16 cellular contexts compared by ENCODE assay signal in the genomic region with DNA sequence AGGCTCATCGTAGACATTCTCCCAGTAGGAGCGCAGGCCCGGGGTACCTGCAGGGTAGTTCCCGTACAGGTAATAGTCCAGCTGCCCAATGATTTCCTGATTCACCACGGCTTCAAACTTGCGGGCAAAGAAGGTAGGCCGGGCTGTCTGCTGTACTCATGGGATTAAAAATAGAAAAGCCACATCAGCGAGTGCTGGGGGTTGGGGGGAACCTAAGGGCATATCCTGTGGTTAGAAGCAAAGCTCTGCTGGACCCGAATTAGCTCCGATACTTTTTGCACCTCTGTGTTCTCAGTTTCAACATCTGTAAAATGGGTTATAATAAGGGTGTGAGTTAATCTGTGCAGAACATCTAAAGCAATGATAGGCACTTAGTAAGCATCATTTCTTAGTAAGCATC.
A peak's percentile ranks its signal among the peaks of the same experiment; 100 is the strongest.
DNase-seq lines count a peak whose midpoint lies in the region; ATAC-seq, FAIRE-seq and TF ChIP-seq lines count a peak whose summit lies in the region.
"Had no signal": no experiment of that assay in that cellular context is flagged by ENCODE, and none has a peak within 500 bp of the region (broad histone marks: within the 10 kb centered on the region; RNA-seq: fewer than 3 reads in every experiment).

No MANE protein-coding gene starts in this region.

- H3K9me3 ChIP-seq in GM12878 (replicated peaks; ENCODE audit: control insufficient read depth, insufficient read depth, low read length) (no peaks in the 10 kb centered on the region; the same call in 2 of the 3 replicates), gastrocnemius medialis (no peaks in the 10 kb centered on the region), Karpas-422 (ENCODE audit: low read length) (no peaks in the 10 kb centered on the region)
- H3K9me3 ChIP-seq: BLaER1 had no signal

- in situ Hi-C loops in GM12878 (cut with MboI), result no loop called here
- in situ Hi-C loops in gastrocnemius medialis (cut with MboI; ENCODE audit: low sequenced_read_pairs in 4 of 4), result no loop called here

- H3K27me3 ChIP-seq in GM12878 (replicated peaks in 1 of 2; ENCODE audit: control insufficient read depth in 2 of 2, insufficient read depth in 2 of 2, low read length in 1 of 2), result no peaks in the 10 kb centered on the region
- H3K27me3 ChIP-seq in gastrocnemius medialis, result no peaks in the 10 kb centered on the region
- H3K27me3 ChIP-seq in Karpas-422 (ENCODE audit: low read length), result no peaks in the 10 kb centered on the region
- H3K27me3 ChIP-seq: BLaER1 had no signal

- H2AFZ ChIP-seq in GM12878 (ENCODE audit: control insufficient read depth, low read depth, low read length), result no peak overlapping the region
- H2AFZ ChIP-seq in Karpas-422 (ENCODE audit: low read length), result no peak overlapping the region

- H3K79me2 ChIP-seq in GM12878 (ENCODE audit: control insufficient read depth, insufficient read depth, low read length) (no peaks in the 10 kb centered on the region), Karpas-422 (ENCODE audit: low read length) (no peaks in the 10 kb centered on the region)

- peak; percentile 76 for ATAC-seq in GM18517 (IDR thresholded peaks at IDR 0.05; ENCODE audit: unreplicated experiment)
- peak; percentile 85 for ATAC-seq in GM21360 (IDR thresholded peaks at IDR 0.05; ENCODE audit: unreplicated experiment)
- peak; percentile 73 for ATAC-seq in HG03139 (IDR thresholded peaks at IDR 0.05; ENCODE audit: unreplicated experiment)
- ATAC-seq in GM12878, result peak; percentile 97
- no peak for ATAC-seq in gastrocnemius medialis
- no peak for ATAC-seq in GM19397 (IDR thresholded peaks at IDR 0.05; ENCODE audit: unreplicated experiment)
- ATAC-seq: activated CD8-positive, alpha-beta memory T cell treated with anti-CD3 and anti-CD28 coated beads, Interleukin-2, amount 10 ng/mL, durations not matched to agents 7 days and 5 days; esophagus mucosa; Panc1 had no signal

- H3K36me3 ChIP-seq in GM12878 (ENCODE audit: control insufficient read depth in 2 of 2, insufficient read depth in 2 of 2, low read length in 1 of 2) (peaks cover 3 to 4% of the 10 kb centered on the region in 2 experiments; a peak in 2 of 4 replicates), gastrocnemius medialis (no peaks in the 10 kb centered on the region), Karpas-422 (ENCODE audit: insufficient read depth, low read length) (no peaks in the 10 kb centered on the region)

- no peak for TF ChIP-seq POLR2A in GM12878 (IDR thresholded peaks at IDR 0.05; ENCODE audit: low read depth, low read length)
- no peak for TF ChIP-seq POLR2A in gastrocnemius medialis (IDR thresholded peaks at IDR 0.05)

- intact Hi-C loops in GM12878 (cut with micrococcal nuclease; ENCODE audit: unreplicated experiment), result loop anchor here (2.0 to 5.0 kb wide), 3 partner anchors 58 to 272 kb away; no protein-coding TSS in a partner anchor
- intact Hi-C loops in gastrocnemius medialis (cut with DNase I; ENCODE audit: low total_unique reads), result no loop called here

- H4K20me1 ChIP-seq in GM12878 (ENCODE audit: control insufficient read depth, insufficient read depth), result no peaks in the 10 kb centered on the region
- H4K20me1 ChIP-seq in Karpas-422 (ENCODE audit: insufficient read depth, low read depth, low read length), result no peaks in the 10 kb centered on the region

- H3K9me2 ChIP-seq in Karpas-422 (replicated peaks; ENCODE audit: insufficient read depth, low read length), result no peaks in the 10 kb centered on the region

- DNase-seq in GM12878 (ENCODE audit: low read depth, low spot score) (peak; percentile 82), gastrocnemius medialis (no peak), Karpas-422 (no peak)
- DNase-seq in activated CD4-positive, alpha-beta T cell treated with anti-CD3 and anti-CD28 coated beads, Interleukin-2, amount 50 U/mL, for 1 hour, result no peak
- DNase-seq: activated CD8-positive, alpha-beta memory T cell treated with anti-CD3 and anti-CD28 coated beads, Interleukin-2, amount 10 ng/mL, durations not matched to agents 7 days and 5 days; GOT3; NCI-H2171 treated with DMSO at 0.1 percent for 48 hours; stimulated activated CD4-positive, alpha-beta T cell treated with anti-CD3 and anti-CD28 coated beads, Interleukin-4, amount 100 ng/mL, for 1 hour; T1000 had no signal

- no peak for TF ChIP-seq RAD21 in GM12878 (IDR thresholded peaks at IDR 0.05; ENCODE audit: insufficient read depth, low read depth, low read length)

- peak; percentile 83 for FAIRE-seq in GM12878 (lab: Jason Lieb, UNC)

- H3K9ac ChIP-seq in GM12878 (ENCODE audit: control insufficient read depth, insufficient read depth, low read length), result no peak overlapping the region
- no peak overlapping the region for H3K9ac ChIP-seq in Karpas-422 (ENCODE audit: low read length)
- H3K9ac ChIP-seq: BLaER1 had no signal

- H3K4me1 ChIP-seq in GM12878 (ENCODE audit: control insufficient read depth, insufficient read depth, low read length), result peaks cover 26% of the 10 kb centered on the region
- H3K4me1 ChIP-seq in gastrocnemius medialis, result no peaks in the 10 kb centered on the region
- no peaks in the 10 kb centered on the region for H3K4me1 ChIP-seq in Karpas-422 (ENCODE audit: low read length)
- H3K4me1 ChIP-seq: BLaER1 had no signal

- no peak for TF ChIP-seq CTCF in GM12878 (IDR thresholded peaks at IDR 0.05 in 2 of 3, conservative IDR thresholded peaks at IDR 0.05 in 1 of 3; ENCODE audit: control insufficient read depth in 2 of 3, extremely low read depth in 1 of 3, insufficient read depth in 1 of 3, low read depth in 3 of 3, low read length in 3 of 3)
- TF ChIP-seq CTCF in gastrocnemius medialis (IDR thresholded peaks at IDR 0.05 in 4 of 5, conservative IDR thresholded peaks at IDR 0.05 in 1 of 5), result no peak

- no peak overlapping the region for H3K4me3 ChIP-seq in GM12878
- H3K4me3 ChIP-seq in gastrocnemius medialis, result no peak overlapping the region
- no peak overlapping the region for H3K4me3 ChIP-seq in Karpas-422 (ENCODE audit: low read length)
- H3K4me3 ChIP-seq: BLaER1 had no signal

- TF ChIP-seq EP300 in GM12878 (IDR thresholded peaks at IDR 0.05; ENCODE audit: borderline replicate concordance in 1 of 2, control insufficient read depth in 1 of 2, low read depth in 2 of 2, low read length in 2 of 2), result peak; percentile 42 to 77; a peak in 3 of 4 replicates

- H3K27ac ChIP-seq in GM12878 (ENCODE audit: control insufficient read depth, insufficient read depth), result no peak overlapping the region
- no peak overlapping the region for H3K27ac ChIP-seq in gastrocnemius medialis
- no peak overlapping the region for H3K27ac ChIP-seq in Karpas-422 (ENCODE audit: low read length)
- H3K27ac ChIP-seq: BLaER1 had no signal

- BruUV-seq in GM12878 (replicated peaks; lab: Mats Ljungman, UMichigan), result no TSS peak

- POLR2A ChIA-PET in GM12878 (lab: Charles Lee), result interaction anchor here (1.0 kb wide), 1 partner anchor 65 kb away, joined by 4 read pairs; no protein-coding TSS in a partner anchor

- 4% methylated on average over 10 of the region's 10 CpGs for WGBS in GM12878 (ENCODE audit: insufficient coverage, insufficient replicate concordance, low lambda C conversion rate, missing lambda C conversion rate)

- H3K4me2 ChIP-seq in GM12878 (ENCODE audit: control insufficient read depth, insufficient read depth), result peak overlapping the region; percentile 43
- no peak overlapping the region for H3K4me2 ChIP-seq in Karpas-422 (ENCODE audit: low read depth, low read length, poor library complexity, severe bottlenecking)
- H3K4me2 ChIP-seq: BLaER1 had no signal

- RAD21 ChIA-PET in GM12878 (lab: Charles Lee; ENCODE audit: unreplicated experiment), result interaction anchor here (1.1 to 3.0 kb wide), 9 partner anchors 12 to 334 kb away, joined by 3 to 36 read pairs (median 6); no protein-coding TSS in a partner anchor

- SMC1A ChIA-PET in GM12878 (lab: Charles Lee; ENCODE audit: uncharacterized antibody, unreplicated experiment), result interaction anchor here (1.0 to 3.0 kb wide), 19 partner anchors 12 to 333 kb away, joined by 3 to 18 read pairs (median 5); no protein-coding TSS in a partner anchor

- CTCF ChIA-PET in GM12878 (lab: Yijun Ruan, JAX), result interaction anchor here (0.9 to 3.2 kb wide), 8 partner anchors 14 to 273 kb away, joined by 3 to 12 read pairs (median 4); no protein-coding TSS in a partner anchor

TF ChIP-seq in GM12878, 131 proteins besides CTCF, POLR2A, EP300 and RAD21 (continues in another document):
- peak; percentile 87 for TF ChIP-seq NFIC (IDR thresholded peaks at IDR 0.05; ENCODE audit: low read depth, low read length)
- TF ChIP-seq, protein P1, sequence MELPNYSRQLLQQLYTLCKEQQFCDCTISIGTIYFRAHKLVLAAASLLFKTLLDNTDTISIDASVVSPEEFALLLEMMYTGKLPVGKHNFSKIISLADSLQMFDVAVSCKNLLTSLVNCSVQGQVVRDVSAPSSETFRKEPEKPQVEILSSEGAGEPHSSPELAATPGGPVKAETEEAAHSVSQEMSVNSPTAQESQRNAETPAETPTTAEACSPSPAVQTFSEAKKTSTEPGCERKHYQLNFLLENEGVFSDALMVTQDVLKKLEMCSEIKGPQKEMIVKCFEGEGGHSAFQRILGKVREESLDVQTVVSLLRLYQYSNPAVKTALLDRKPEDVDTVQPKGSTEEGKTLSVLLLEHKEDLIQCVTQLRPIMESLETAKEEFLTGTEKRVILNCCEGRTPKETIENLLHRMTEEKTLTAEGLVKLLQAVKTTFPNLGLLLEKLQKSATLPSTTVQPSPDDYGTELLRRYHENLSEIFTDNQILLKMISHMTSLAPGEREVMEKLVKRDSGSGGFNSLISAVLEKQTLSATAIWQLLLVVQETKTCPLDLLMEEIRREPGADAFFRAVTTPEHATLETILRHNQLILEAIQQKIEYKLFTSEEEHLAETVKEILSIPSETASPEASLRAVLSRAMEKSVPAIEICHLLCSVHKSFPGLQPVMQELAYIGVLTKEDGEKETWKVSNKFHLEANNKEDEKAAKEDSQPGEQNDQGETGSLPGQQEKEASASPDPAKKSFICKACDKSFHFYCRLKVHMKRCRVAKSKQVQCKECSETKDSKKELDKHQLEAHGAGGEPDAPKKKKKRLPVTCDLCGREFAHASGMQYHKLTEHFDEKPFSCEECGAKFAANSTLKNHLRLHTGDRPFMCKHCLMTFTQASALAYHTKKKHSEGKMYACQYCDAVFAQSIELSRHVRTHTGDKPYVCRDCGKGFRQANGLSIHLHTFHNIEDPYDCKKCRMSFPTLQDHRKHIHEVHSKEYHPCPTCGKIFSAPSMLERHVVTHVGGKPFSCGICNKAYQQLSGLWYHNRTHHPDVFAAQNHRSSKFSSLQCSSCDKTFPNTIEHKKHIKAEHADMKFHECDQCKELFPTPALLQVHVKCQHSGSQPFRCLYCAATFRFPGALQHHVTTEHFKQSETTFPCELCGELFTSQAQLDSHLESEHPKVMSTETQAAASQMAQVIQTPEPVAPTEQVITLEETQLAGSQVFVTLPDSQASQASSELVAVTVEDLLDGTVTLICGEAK (IDR thresholded peaks at IDR 0.05; ENCODE audit: borderline replicate concordance), result no peak
- TF ChIP-seq SRF (IDR thresholded peaks at IDR 0.05; ENCODE audit: low read depth in 2 of 2, low read length in 2 of 2), result 0 out of 4 replicates have a peak, but pooled peaks of 1 of the 2 experiments have one; percentile 3
- no peak for TF ChIP-seq ZNF207 (IDR thresholded peaks at IDR 0.05; ENCODE audit: borderline replicate concordance)
- no peak for TF ChIP-seq ZNF274 (IDR thresholded peaks at IDR 0.05; ENCODE audit: insufficient read depth, insufficient read length)
- 0 out of 2 replicates have a peak, but pooled peaks have one; percentile 46 for TF ChIP-seq SMARCA5 (IDR thresholded peaks at IDR 0.05)

Comparison
In these comparisons a context has a peak if more than half of its experiments do, and no peak if none do; other contexts are left out.
1. ATAC-seq: peak in GM18517 (single experiment), GM21360 (single experiment), HG03139 (single experiment) and GM12878 (single experiment); none in gastrocnemius medialis (0 of 2) and GM19397 (single experiment).